Comparison of ENCODE assay signal across 26 cellular contexts in the genomic region with DNA sequence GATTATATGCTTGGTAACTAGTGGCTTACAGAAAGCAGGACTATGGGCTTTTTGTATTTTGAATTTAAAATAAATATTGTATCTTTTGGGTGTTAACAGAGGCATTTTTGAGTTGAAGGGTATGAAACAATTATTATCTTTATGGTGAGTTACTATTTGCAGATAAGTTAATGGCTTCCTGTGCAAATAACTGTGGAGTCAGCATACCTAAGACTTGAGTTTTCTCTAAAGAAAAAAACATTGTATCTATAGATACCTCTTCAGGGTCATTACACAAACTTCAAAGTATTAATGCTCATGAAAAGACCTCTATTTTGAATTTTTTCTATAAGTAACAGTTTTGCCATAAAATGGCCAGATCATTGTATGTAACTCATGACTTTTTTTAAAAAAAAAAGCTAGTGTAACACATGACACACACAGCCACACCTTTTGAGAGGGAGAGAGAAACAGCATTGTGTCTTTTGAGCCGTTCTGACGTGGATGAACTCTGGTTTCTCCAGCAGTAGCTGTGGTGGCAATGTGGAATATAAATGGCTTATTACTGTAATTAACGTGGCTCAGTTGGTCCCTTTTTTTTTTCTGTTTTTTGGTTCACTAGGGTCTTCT. TPM values are rescaled to one million over a fixed set of nuclear protein-coding genes. Genes with fewer than 3 reads are reported as not detected.
A peak's percentile ranks its signal among the peaks of the same experiment; 100 is the strongest.
DNase-seq lines count a peak whose midpoint lies in the region; ATAC-seq, FAIRE-seq and TF ChIP-seq lines count a peak whose summit lies in the region.
"Had no signal": no experiment of that assay in that cellular context is flagged by ENCODE, and none has a peak within 500 bp of the region (broad histone marks: within the 10 kb centered on the region; RNA-seq: fewer than 3 reads in every experiment).

No MANE protein-coding gene starts in this region.

- no peak for TF ChIP-seq RAD21 in HepG2 (CRISPR knock-in tag; IDR thresholded peaks at IDR 0.05)

- no TSS peak for BruUV-seq in HepG2 (replicated peaks; lab: Mats Ljungman, UMichigan)

- WGBS in HepG2 (ENCODE audit: low lambda C conversion rate) = 8% methylated on average over 3 of the region's 3 CpGs
- WGBS in right lobe of liver (ENCODE audit: insufficient coverage, low coverage, low lambda C conversion rate, missing lambda C conversion rate) = 56% methylated on average over 3 of the region's 3 CpGs
- WGBS in hepatocyte (ENCODE audit: low lambda C conversion rate, missing lambda C conversion rate) = 68% methylated on average over 3 of the region's 3 CpGs

- H4K20me1 ChIP-seq in HepG2 (ENCODE audit: insufficient read depth, low read length) (no peaks in the 10 kb centered on the region), OCI-LY1 (ENCODE audit: insufficient read depth, low read length) (no peaks in the 10 kb centered on the region), hepatocyte (ENCODE audit: insufficient read depth, poor library complexity, severe bottlenecking) (no peaks in the 10 kb centered on the region)

- no peaks in the 10 kb centered on the region for H3K79me2 ChIP-seq in HepG2 (ENCODE audit: insufficient read depth, low read length)
- H3K79me2 ChIP-seq in OCI-LY1 (ENCODE audit: insufficient read depth, low read length) = peaks cover 98% of the 10 kb centered on the region
- H3K79me2 ChIP-seq in hepatocyte = peaks cover 17% of the 10 kb centered on the region

- TF ChIP-seq CTCF in HepG2 (CRISPR knock-in tag; IDR thresholded peaks at IDR 0.05) = no peak
- no peak for TF ChIP-seq CTCF in right lobe of liver (IDR thresholded peaks at IDR 0.05)
- TF ChIP-seq CTCF in OCI-LY1 (IDR thresholded peaks at IDR 0.05; ENCODE audit: low read length) = no peak
- TF ChIP-seq CTCF in hepatocyte (IDR thresholded peaks at IDR 0.05; ENCODE audit: poor library complexity) = no peak

- no peak for TF ChIP-seq EP300 in HepG2 (IDR thresholded peaks at IDR 0.05; ENCODE audit: low read depth in 2 of 2, low read length in 2 of 2)
- TF ChIP-seq EP300 in HepG2 (CRISPR knock-in tag; IDR thresholded peaks at IDR 0.05; ENCODE audit: borderline replicate concordance) = no peak

- no peaks in the 10 kb centered on the region for H3F3A ChIP-seq in OCI-LY1 (ENCODE audit: insufficient read depth, low read length)

- TF ChIP-seq POLR2A in HepG2 (IDR thresholded peaks at IDR 0.05; ENCODE audit: insufficient read depth in 1 of 2, low read depth in 2 of 2, low read length in 2 of 2) (no peak), right lobe of liver (IDR thresholded peaks at IDR 0.05) (no peak)

- H3K27ac ChIP-seq in HepG2 (ENCODE audit: extremely low read length, insufficient read depth, low read length) = no peak overlapping the region
- H3K27ac ChIP-seq in right lobe of liver = no peak overlapping the region
- H3K27ac ChIP-seq in OCI-LY1 (ENCODE audit: low read depth, low read length, poor library complexity, severe bottlenecking) = peak overlapping the region; percentile 94
- H3K27ac ChIP-seq in hepatocyte = peak overlapping the region; percentile 87
- H3K27ac ChIP-seq: KMS-11, lower lobe of right lung, right atrium auricular region had no signal

- H3K27me3 ChIP-seq in HepG2 (ENCODE audit: control insufficient read depth in 1 of 2, insufficient read depth in 2 of 2, low read length in 2 of 2) (peaks cover 0 to 5% of the 10 kb centered on the region in 2 experiments; a peak in 1 of 5 replicates), right lobe of liver (no peaks in the 10 kb centered on the region), OCI-LY1 (ENCODE audit: insufficient read depth, low read length) (no peaks in the 10 kb centered on the region), hepatocyte (no peaks in the 10 kb centered on the region)
- H3K27me3 ChIP-seq: right atrium auricular region, testis had no signal

- CTCF ChIA-PET in HepG2 (lab: Yijun Ruan, JAX; ENCODE audit: low intra/inter-chr PET ratio, low total read pairs) = no interaction called here

- ATAC-seq in HepG2 = no peak
- no peak for ATAC-seq in right lobe of liver
- ATAC-seq in left cardiac atrium = no peak
- ATAC-seq: activated T-cell treated with anti-CD3 and anti-CD28 coated beads, Interleukin-2, amount 50 U/mL, for 4 hours; lower lobe of right lung; PC-3; WTC11 had no signal

- POLR2A ChIA-PET in HepG2 (lab: Yijun Ruan, JAX) = no interaction called here

- H3K4me3 ChIP-seq in HepG2 (replicated peaks in 1 of 3; ENCODE audit: insufficient read depth in 1 of 3, low read depth in 2 of 3, low read length in 3 of 3) = no peak overlapping the region
- no peak overlapping the region for H3K4me3 ChIP-seq in right lobe of liver
- H3K4me3 ChIP-seq in OCI-LY1 (ENCODE audit: low read depth, low read length, poor library complexity, severe bottlenecking) = peak overlapping the region; percentile 70
- H3K4me3 ChIP-seq in hepatocyte = no peak overlapping the region
- H3K4me3 ChIP-seq: lower lobe of right lung, right atrium auricular region, testis had no signal

- H3K9me3 ChIP-seq in HepG2 (ENCODE audit: low read length) (no peaks in the 10 kb centered on the region), right lobe of liver (no peaks in the 10 kb centered on the region), OCI-LY1 (ENCODE audit: low read length) (no peaks in the 10 kb centered on the region), hepatocyte (ENCODE audit: low read depth) (no peaks in the 10 kb centered on the region)
- H3K9me3 ChIP-seq: lower lobe of right lung, right atrium auricular region, testis had no signal

- H3K9me2 ChIP-seq in OCI-LY1 (ENCODE audit: low read depth, low read length) (no peaks in the 10 kb centered on the region), hepatocyte (replicated peaks; ENCODE audit: insufficient read depth) (no peaks in the 10 kb centered on the region)

- H3K4me2 ChIP-seq in HepG2 (ENCODE audit: low read depth, low read length) (no peak overlapping the region), OCI-LY1 (ENCODE audit: low read length) (peak overlapping the region; percentile 87), hepatocyte (peak overlapping the region; percentile 52)
- H3K4me2 ChIP-seq: KMS-11 had no signal

- in situ Hi-C loops in HepG2 (cut with HindIII; ENCODE audit: extremely low pct_ligation_motif_present, low pct_unique_long_range_greater_than_20kb) = no loop called here

- H3K36me3 ChIP-seq in HepG2 (replicated peaks in 1 of 2; ENCODE audit: control insufficient read depth in 1 of 2, insufficient read depth in 2 of 2, low read length in 2 of 2) (no peaks in the 10 kb centered on the region), right lobe of liver (no peaks in the 10 kb centered on the region), OCI-LY1 (ENCODE audit: insufficient read depth, low read length) (peaks cover 30% of the 10 kb centered on the region; the same call in 1 of the 2 replicates), hepatocyte (replicated peaks; ENCODE audit: insufficient read depth, low read depth) (no peaks in the 10 kb centered on the region)
- H3K36me3 ChIP-seq: lower lobe of right lung, right atrium auricular region had no signal

- DNase-seq in HepG2 (ENCODE audit: low spot score) (no peak), right lobe of liver (no peak), hepatocyte (ENCODE audit: low spot score) (peak; percentile 34), SW480 (ENCODE audit: low spot score) (no peak), DMS79 (lab: John Stamatoyannopoulos, UW) (no peak), left cardiac atrium (no peak), NCI-H1417 treated with DMSO at 0.1 percent for 48 hours (lab: John Stamatoyannopoulos, UW) (no peak)
- DNase-seq: activated CD4-positive, alpha-beta memory T cell treated with anti-CD3 and anti-CD28 coated beads for 36 hours; activated naive CD4-positive, alpha-beta T cell treated with anti-CD3 and anti-CD28 coated beads, Interleukin-2, amount 10 ng/mL, durations not matched to agents 7 days and 5 days; activated T-cell treated with anti-CD3 and anti-CD28 coated beads, Interleukin-2, amount 50 U/mL, for 4 hours; aorta; C1 segment of cervical spinal cord; caudate nucleus; GDM1; hippocampal formation; lower lobe of right lung; NCI-H1092 treated with DMSO at 0.1 percent for 48 hours; NCI-H2171; PC-3; SHP77; testis had no signal

- H3K9ac ChIP-seq in HepG2 (ENCODE audit: insufficient read depth, low read depth, low read length) (no peak overlapping the region), OCI-LY1 (ENCODE audit: low read length) (peak overlapping the region; percentile 79)
- H3K9ac ChIP-seq: KMS-11 had no signal

- H2AFZ ChIP-seq in HepG2 (ENCODE audit: low read length) (no peak overlapping the region), OCI-LY1 (ENCODE audit: low read length) (no peak overlapping the region), hepatocyte (peak overlapping the region; percentile 0)

- FAIRE-seq in HepG2 (lab: Jason Lieb, UNC) = no peak
- FAIRE-seq: islet of Langerhans had no signal

- H3K4me1 ChIP-seq in HepG2 (ENCODE audit: insufficient read depth, low read length) = peaks cover 30% of the 10 kb centered on the region
- H3K4me1 ChIP-seq in right lobe of liver = peaks cover 0 to 73% (median 22%) of the 10 kb centered on the region in 4 donors
- peaks cover 100% of the 10 kb centered on the region for H3K4me1 ChIP-seq in OCI-LY1 (ENCODE audit: insufficient read depth, low read length, severe bottlenecking)
- H3K4me1 ChIP-seq in hepatocyte (ENCODE audit: insufficient read depth) = peaks cover 36% of the 10 kb centered on the region
- H3K4me1 ChIP-seq: testis had no signal

- intact Hi-C loops in HepG2 (cut with micrococcal nuclease; ENCODE audit: unreplicated experiment) (no loop called here), right lobe of liver (cut with DNase I) (no loop called here), left cardiac atrium (cut with DNase I) (no loop called here)

RNA-seq across cellular contexts. Expression of gene PLEKHG1, which starts 36.3 kb away (rescaled TPM):
- 0.04 and 0.07 TPM in 2 replicates for total RNA-seq in HepG2 (2016; rRNA removed; fragmentation: Illumina TruSeq; extraction: Trizol)
- total RNA-seq in HepG2 (2016; cell fraction: cytosol; rRNA removed; fragmentation: Illumina TruSeq; extraction: Trizol; ENCODE audit: low read depth) = 0.26 TPM in 1 of 2 replicates, not detected in the other
- 0.28 and 0.30 TPM in 2 replicates for total RNA-seq in HepG2 (2016; cell fraction: insoluble cytoplasmic fraction; rRNA removed; fragmentation: Illumina TruSeq; extraction: Trizol)
- 0.09 and 0.17 TPM in 2 replicates for total RNA-seq in HepG2 (2016; cell fraction: membrane; rRNA removed; fragmentation: Illumina TruSeq; extraction: Trizol)
- 0.19 and 0.34 TPM in 2 replicates for total RNA-seq in HepG2 (2016; cell fraction: nucleus; rRNA removed; fragmentation: Illumina TruSeq; extraction: Trizol)
- polyA plus RNA-seq in HepG2 (2011; rRNA removed) = 0.03 TPM in 2 replicates
- polyA plus RNA-seq in HepG2 (2011; cell fraction: cytosol; rRNA removed) = 0.01 and 0.04 TPM in 2 replicates
- 0.03 and 0.43 TPM in 2 replicates for polyA plus RNA-seq in HepG2 (2011; cell fraction: nucleus; rRNA removed)
- 0.08 and 0.09 TPM in 2 replicates for polyA plus RNA-seq in HepG2 (2012)
- not detected in 2 replicates for polyA plus RNA-seq in HepG2 (2016; cell fraction: cytosol; fragmentation: Illumina TruSeq; extraction: Trizol; ENCODE audit: low read depth)
- polyA plus RNA-seq in HepG2 (2016; cell fraction: insoluble cytoplasmic fraction; fragmentation: Illumina TruSeq; extraction: Trizol; ENCODE audit: low read depth) = 0.08 TPM in 1 of 2 replicates, not detected in the other
- not detected in 2 replicates for polyA plus RNA-seq in HepG2 (2016; cell fraction: membrane; fragmentation: Illumina TruSeq; extraction: Trizol; ENCODE audit: low read depth)
- 0.12 and 0.20 TPM in 2 replicates for polyA plus RNA-seq in HepG2 (2016; cell fraction: nucleus; fragmentation: Illumina TruSeq; extraction: Trizol; ENCODE audit: insufficient read depth, low read depth)
- polyA minus RNA-seq in HepG2 (2011; rRNA and poly(A)+ RNA removed; ENCODE audit: low replicate concordance) = 0.26 and 1.6 TPM in 2 replicates
- not detected in 2 replicates for polyA minus RNA-seq in HepG2 (2011; cell fraction: cytosol; rRNA and poly(A)+ RNA removed)
- polyA minus RNA-seq in HepG2 (2011; cell fraction: nucleus; rRNA and poly(A)+ RNA removed) = 0.13 and 0.62 TPM in 2 replicates
- total RNA-seq in right lobe of liver = 10 to 100 TPM in 5 of 6 experiments, 1 to 10 TPM in 1; 8.7 to 20.3 (median 11.8) TPM
- total RNA-seq in hepatocyte = 6.3 and 6.8 TPM in 2 replicates
- polyA plus RNA-seq in hepatocyte = 5.6 and 6.3 TPM in 2 replicates
- 10 to 100 TPM in 1 of 2 donors, 1 to 10 TPM in 1; 9.3 to 25.1 TPM for total RNA-seq in left cardiac atrium

Comparison
In these comparisons a context has a peak if more than half of its experiments do, and no peak if none do; other contexts are left out.
1. H3K27ac ChIP-seq: peak in OCI-LY1 (single experiment) and hepatocyte (single experiment); none in HepG2 (single experiment) and right lobe of liver (0 of 3).